ENCODE assay signal across 12 cellular contexts in the genomic region with DNA sequence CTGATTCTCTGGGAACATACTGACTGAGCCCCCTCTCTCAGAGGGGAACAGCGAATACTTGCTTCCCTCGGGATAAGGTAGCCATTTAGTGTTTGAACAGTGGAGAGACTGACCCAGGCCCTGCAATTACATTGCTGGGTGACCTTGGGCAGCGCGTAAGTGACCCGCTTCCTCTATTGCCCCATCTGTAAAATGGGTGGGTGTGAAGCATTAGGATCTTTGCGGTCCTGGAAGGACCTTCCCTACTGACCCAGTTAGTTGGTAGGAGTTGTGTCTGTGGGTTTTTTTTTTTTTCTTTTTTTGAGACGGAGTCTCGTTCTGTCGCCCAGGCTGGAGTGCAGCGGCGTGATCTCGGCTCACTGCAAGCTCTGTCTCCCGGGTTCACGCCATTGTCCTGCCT. TPM values are rescaled to one million over a fixed set of nuclear protein-coding genes. Genes with fewer than 3 reads are reported as not detected.
DNase-seq lines count a peak whose midpoint lies in the region; ATAC-seq and TF ChIP-seq lines count a peak whose summit lies in the region.
"Had no signal": no experiment of that assay in that cellular context is flagged by ENCODE, and none has a peak within 500 bp of the region (broad histone marks: within the 10 kb centered on the region; RNA-seq: fewer than 3 reads in every experiment).

No MANE protein-coding gene starts in this region.

- H3K4me3 ChIP-seq in CD8-positive, alpha-beta T cell (ENCODE audit: low read depth, low read length), result no peak overlapping the region
- peak overlapping the region; percentile 89 for H3K4me3 ChIP-seq in HUES6 (ENCODE audit: low read depth, low read length)

- CTCF ChIA-PET in CD8-positive, alpha-beta T cell (lab: Charles Lee), result interaction anchor here (2.3 to 2.7 kb wide), 2 partner anchors 17 kb away, joined by 8 to 16 read pairs; no protein-coding TSS in a partner anchor

- H3K4me3 Mint-ChIP-seq in CD8-positive, alpha-beta T cell, result peak overlapping the region; percentile 49
- H3K4me3 Mint-ChIP-seq in activated naive CD8-positive, alpha-beta T cell treated with anti-CD3 and anti-CD28 coated beads, Interleukin-2, amount 50 U/mL, for 24 hours, result peak overlapping the region; percentile 64
- H3K4me3 Mint-ChIP-seq in nephron progenitor cell, result peak overlapping the region; percentile 89

- H3K36me3 ChIP-seq in CD8-positive, alpha-beta T cell (ENCODE audit: insufficient read depth, low read length), result no peaks in the 10 kb centered on the region
- no peaks in the 10 kb centered on the region for H3K36me3 ChIP-seq in HUES6 (ENCODE audit: control insufficient read depth, insufficient read depth, low read length)
- H3K36me3 ChIP-seq: suprapubic skin had no signal

- no peak for ATAC-seq in CD8-positive, alpha-beta T cell
- no peak for ATAC-seq in activated naive CD8-positive, alpha-beta T cell treated with anti-CD3 and anti-CD28 coated beads, Interleukin-2, amount 50 U/mL, for 24 hours
- no peak for ATAC-seq in HG03139 (IDR thresholded peaks at IDR 0.05; ENCODE audit: unreplicated experiment)

- no peak overlapping the region for H3K9ac ChIP-seq in HUES6 (ENCODE audit: low read length)

- no peaks in the 10 kb centered on the region for H3K27me3 Mint-ChIP-seq in CD8-positive, alpha-beta T cell (ENCODE audit: low read depth)
- no peaks in the 10 kb centered on the region for H3K27me3 Mint-ChIP-seq in activated naive CD8-positive, alpha-beta T cell treated with anti-CD3 and anti-CD28 coated beads, Interleukin-2, amount 50 U/mL, for 24 hours
- H3K27me3 Mint-ChIP-seq in nephron progenitor cell (ENCODE audit: low read depth, poor library complexity), result no peaks in the 10 kb centered on the region

- no peak overlapping the region for H3K27ac Mint-ChIP-seq in CD8-positive, alpha-beta T cell
- H3K27ac Mint-ChIP-seq in activated naive CD8-positive, alpha-beta T cell treated with anti-CD3 and anti-CD28 coated beads, Interleukin-2, amount 50 U/mL, for 24 hours, result no peak overlapping the region
- peak overlapping the region; percentile 87 for H3K27ac Mint-ChIP-seq in nephron progenitor cell

- no peak overlapping the region for H3K27ac ChIP-seq in CD8-positive, alpha-beta T cell (ENCODE audit: low read depth, low read length)
- no peak overlapping the region for H3K27ac ChIP-seq in HUES6 (ENCODE audit: low read depth, low read length)
- H3K27ac ChIP-seq: suprapubic skin had no signal

- H3K4me1 ChIP-seq in CD8-positive, alpha-beta T cell (ENCODE audit: insufficient read depth, low read length), result peaks cover 10% of the 10 kb centered on the region
- peaks cover 4% of the 10 kb centered on the region for H3K4me1 ChIP-seq in HUES6 (ENCODE audit: control insufficient read depth, insufficient read depth, low read length)

- intact Hi-C loops in CD8-positive, alpha-beta T cell (cut with DNase I, micrococcal nuclease), result loop anchor here (1.0 to 5.0 kb wide), 4 partner anchors 17 to 220 kb away; a partner anchor contains a TSS

- no peak for DNase-seq in CD8-positive, alpha-beta T cell
- no peak for DNase-seq in activated naive CD8-positive, alpha-beta T cell treated with anti-CD3 and anti-CD28 coated beads, Interleukin-2, amount 50 U/mL, for 24 hours
- DNase-seq in nephron progenitor cell, result no peak
- DNase-seq in NCI-H1436 (lab: John Stamatoyannopoulos, UW), result no peak
- DNase-seq in HPDE6-E6E7 (ENCODE audit: extremely low spot score), result no peak
- DNase-seq: hippocampal formation, NCI-H1048, NCI-H510A treated with DMSO at 0.1 percent for 48 hours, RPMI8226 had no signal

- peaks cover 12% of the 10 kb centered on the region for H3K4me1 Mint-ChIP-seq in CD8-positive, alpha-beta T cell (ENCODE audit: low read depth)
- H3K4me1 Mint-ChIP-seq in activated naive CD8-positive, alpha-beta T cell treated with anti-CD3 and anti-CD28 coated beads, Interleukin-2, amount 50 U/mL, for 24 hours, result peaks cover 13% of the 10 kb centered on the region
- H3K4me1 Mint-ChIP-seq in nephron progenitor cell, result peaks cover 20% of the 10 kb centered on the region

- TF ChIP-seq CTCF in CD8-positive, alpha-beta T cell (IDR thresholded peaks at IDR 0.05), result no peak
- TF ChIP-seq CTCF in nephron progenitor cell (IDR thresholded peaks at IDR 0.05), result no peak

- no peaks in the 10 kb centered on the region for H3K9me3 Mint-ChIP-seq in CD8-positive, alpha-beta T cell
- no peaks in the 10 kb centered on the region for H3K9me3 Mint-ChIP-seq in activated naive CD8-positive, alpha-beta T cell treated with anti-CD3 and anti-CD28 coated beads, Interleukin-2, amount 50 U/mL, for 24 hours
- no peaks in the 10 kb centered on the region for H3K9me3 Mint-ChIP-seq in nephron progenitor cell

- H3K27me3 ChIP-seq in CD8-positive, alpha-beta T cell (ENCODE audit: insufficient read depth, low read length), result no peaks in the 10 kb centered on the region
- no peaks in the 10 kb centered on the region for H3K27me3 ChIP-seq in HUES6 (ENCODE audit: control insufficient read depth, insufficient read depth, low read length)
- H3K27me3 ChIP-seq: suprapubic skin had no signal

- no peaks in the 10 kb centered on the region for H3K9me3 ChIP-seq in CD8-positive, alpha-beta T cell (ENCODE audit: low read length)
- no peaks in the 10 kb centered on the region for H3K9me3 ChIP-seq in HUES6 (ENCODE audit: control insufficient read depth, insufficient read depth, low read depth, low read length)
- H3K9me3 ChIP-seq: suprapubic skin had no signal

- POLR2A ChIA-PET in CD8-positive, alpha-beta T cell (lab: Charles Lee), result interaction anchor here (2.1 kb wide), 1 partner anchor 17 kb away, joined by 26 read pairs; a partner anchor contains a TSS

- no peaks in the 10 kb centered on the region for H3K36me3 Mint-ChIP-seq in CD8-positive, alpha-beta T cell
- no peaks in the 10 kb centered on the region for H3K36me3 Mint-ChIP-seq in activated naive CD8-positive, alpha-beta T cell treated with anti-CD3 and anti-CD28 coated beads, Interleukin-2, amount 50 U/mL, for 24 hours (ENCODE audit: low read depth)
- H3K36me3 Mint-ChIP-seq in nephron progenitor cell (ENCODE audit: low read depth), result no peaks in the 10 kb centered on the region

RNA-seq across cellular contexts. Expression of a gene that starts 1.2 kb away (rescaled TPM):
- total RNA-seq in CD8-positive, alpha-beta T cell, result 10 to 100 TPM; 24.6 to 25.4 TPM

RNA-seq across cellular contexts. Expression of a gene that starts 18.0 kb away (rescaled TPM):
- total RNA-seq in CD8-positive, alpha-beta T cell, result 10 to 100 TPM; 25.4 to 25.9 TPM

RNA-seq across cellular contexts. Expression of a gene that starts 53.8 kb away (rescaled TPM):
- total RNA-seq in CD8-positive, alpha-beta T cell, result 1 to 10 TPM; 3.4 to 3.6 TPM
